Comparison of ENCODE assay signal across 15 cellular contexts in the genomic region with DNA sequence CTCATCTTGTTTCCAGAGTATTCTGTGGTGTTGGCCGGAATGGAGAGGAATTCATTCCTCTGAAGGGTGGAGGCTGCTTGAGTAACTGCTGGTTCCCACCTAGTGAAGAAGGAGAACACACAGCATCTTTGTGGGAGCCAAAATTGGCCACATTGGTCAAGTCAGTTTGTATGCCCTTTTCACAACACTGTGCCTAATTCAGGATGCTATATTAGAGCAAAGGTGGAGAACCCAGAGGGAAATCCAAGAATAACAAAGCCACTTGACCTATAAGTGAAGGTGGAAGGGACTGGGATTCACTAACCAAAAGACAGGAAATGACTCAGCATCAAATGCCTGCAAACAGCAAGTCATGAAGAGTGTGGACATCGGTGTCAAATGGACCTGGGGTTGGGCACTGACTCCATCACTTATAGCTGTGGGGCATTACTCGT. TPM values are rescaled to one million over a fixed set of nuclear protein-coding genes. Genes with fewer than 3 reads are reported as not detected.
DNase-seq lines count a peak whose midpoint lies in the region; ATAC-seq, FAIRE-seq and TF ChIP-seq lines count a peak whose summit lies in the region.
"Had no signal": no experiment of that assay in that cellular context is flagged by ENCODE, and none has a peak within 500 bp of the region (broad histone marks: within the 10 kb centered on the region; RNA-seq: fewer than 3 reads in every experiment).

No MANE protein-coding gene starts in this region.

- H3K9me3 ChIP-seq in HepG2 (ENCODE audit: low read length): no peaks in the 10 kb centered on the region
- no peaks in the 10 kb centered on the region for H3K9me3 ChIP-seq in right lobe of liver
- no peaks in the 10 kb centered on the region for H3K9me3 ChIP-seq in adipocyte (ENCODE audit: control insufficient read depth, low read length)
- no peaks in the 10 kb centered on the region for H3K9me3 ChIP-seq in hepatocyte (ENCODE audit: low read depth)
- H3K9me3 ChIP-seq: heart left ventricle had no signal

- CTCF ChIA-PET in HepG2 (lab: Yijun Ruan, JAX; ENCODE audit: low intra/inter-chr PET ratio, low total read pairs): no interaction called here
- CTCF ChIA-PET in activated CD4-positive, alpha-beta T cell treated with anti-CD3 and anti-CD28 coated beads, Interleukin-2, amount 10 ng/mL, durations not matched to agents 7 days and 5 days (lab: Charles Lee): no interaction called here

- H3K27ac Mint-ChIP-seq in activated CD4-positive, alpha-beta T cell treated with anti-CD3 and anti-CD28 coated beads, Interleukin-2, amount 10 ng/mL, durations not matched to agents 7 days and 5 days: no peak overlapping the region
- H3K27ac Mint-ChIP-seq: activated T-helper 2 cell treated with anti-CD3 and anti-CD28 coated beads, Interferon-gamma antibody, Interleukin-2, Interleukin-4, amounts not matched to agents 10 μg/mL and 5 μg/mL and 100 μg/mL, durations not matched to agents 14 hours and 24 hours and 36 hours; progenitor cell of endocrine pancreas had no signal

- no peak overlapping the region for H3K4me3 Mint-ChIP-seq in activated CD4-positive, alpha-beta T cell treated with anti-CD3 and anti-CD28 coated beads, Interleukin-2, amount 10 ng/mL, durations not matched to agents 7 days and 5 days

- TF ChIP-seq CTCF in HepG2 (CRISPR knock-in tag; IDR thresholded peaks at IDR 0.05) (no peak), right lobe of liver (IDR thresholded peaks at IDR 0.05) (no peak), hepatocyte (IDR thresholded peaks at IDR 0.05; ENCODE audit: poor library complexity) (no peak)

- H4K20me1 ChIP-seq in HepG2 (ENCODE audit: insufficient read depth, low read length): no peaks in the 10 kb centered on the region
- H4K20me1 ChIP-seq in hepatocyte (ENCODE audit: insufficient read depth, poor library complexity, severe bottlenecking): no peaks in the 10 kb centered on the region

- POLR2A ChIA-PET in HepG2 (lab: Yijun Ruan, JAX): no interaction called here
- POLR2A ChIA-PET in activated CD4-positive, alpha-beta T cell treated with anti-CD3 and anti-CD28 coated beads, Interleukin-2, amount 10 ng/mL, durations not matched to agents 7 days and 5 days (lab: Charles Lee): no interaction called here

- H3K9me2 ChIP-seq in hepatocyte (replicated peaks; ENCODE audit: insufficient read depth): no peaks in the 10 kb centered on the region

- no peak for FAIRE-seq in HepG2 (lab: Jason Lieb, UNC)
- FAIRE-seq: colon had no signal

- no peak overlapping the region for H2AFZ ChIP-seq in HepG2 (ENCODE audit: low read length)
- H2AFZ ChIP-seq in hepatocyte: no peak overlapping the region

- no peaks in the 10 kb centered on the region for H3K27me3 Mint-ChIP-seq in activated CD4-positive, alpha-beta T cell treated with anti-CD3 and anti-CD28 coated beads, Interleukin-2, amount 10 ng/mL, durations not matched to agents 7 days and 5 days

- WGBS in HepG2 (ENCODE audit: low lambda C conversion rate): 0% methylated on average over 3 of the region's 3 CpGs
- whole genome bisulfite sequencing in right lobe of liver (ENCODE audit: insufficient coverage, low coverage, low lambda C conversion rate, missing lambda C conversion rate): 56% methylated on average over 3 of the region's 3 CpGs
- 96% methylated on average over 3 of the region's 3 CpGs for WGBS in hepatocyte (ENCODE audit: low lambda C conversion rate, missing lambda C conversion rate)

- TF ChIP-seq EP300 in HepG2 (IDR thresholded peaks at IDR 0.05; ENCODE audit: low read depth in 2 of 2, low read length in 2 of 2) (no peak), HepG2 (CRISPR knock-in tag; IDR thresholded peaks at IDR 0.05; ENCODE audit: borderline replicate concordance) (no peak)

- H3K27me3 ChIP-seq in HepG2 (ENCODE audit: control insufficient read depth in 1 of 2, insufficient read depth in 2 of 2, low read length in 2 of 2): peaks cover 0 to 17% of the 10 kb centered on the region in 2 experiments; a peak in 2 of 5 replicates
- no peaks in the 10 kb centered on the region for H3K27me3 ChIP-seq in right lobe of liver
- H3K27me3 ChIP-seq in adipocyte (replicated peaks; ENCODE audit: control insufficient read depth, insufficient read depth, low read length): no peaks in the 10 kb centered on the region
- H3K27me3 ChIP-seq in hepatocyte: no peaks in the 10 kb centered on the region
- H3K27me3 ChIP-seq: heart left ventricle had no signal

- no peak for TF ChIP-seq RAD21 in HepG2 (CRISPR knock-in tag; IDR thresholded peaks at IDR 0.05)

- H3K79me2 ChIP-seq in HepG2 (ENCODE audit: insufficient read depth, low read length) (no peaks in the 10 kb centered on the region), hepatocyte (no peaks in the 10 kb centered on the region)

- H3K4me2 ChIP-seq in HepG2 (ENCODE audit: low read depth, low read length) (no peak overlapping the region), hepatocyte (no peak overlapping the region)

- H3K4me3 ChIP-seq in HepG2 (replicated peaks in 1 of 3; ENCODE audit: insufficient read depth in 1 of 3, low read depth in 2 of 3, low read length in 3 of 3) (no peak overlapping the region), right lobe of liver (no peak overlapping the region), adipocyte (ENCODE audit: low read length) (no peak overlapping the region), hepatocyte (no peak overlapping the region)
- H3K4me3 ChIP-seq: heart left ventricle had no signal

- peaks cover 25% of the 10 kb centered on the region for H3K9me3 Mint-ChIP-seq in activated CD4-positive, alpha-beta T cell treated with anti-CD3 and anti-CD28 coated beads, Interleukin-2, amount 10 ng/mL, durations not matched to agents 7 days and 5 days

- peaks cover 19% of the 10 kb centered on the region for H3K4me1 Mint-ChIP-seq in activated CD4-positive, alpha-beta T cell treated with anti-CD3 and anti-CD28 coated beads, Interleukin-2, amount 10 ng/mL, durations not matched to agents 7 days and 5 days

- no peak for ATAC-seq in HepG2
- ATAC-seq in right lobe of liver: no peak
- ATAC-seq: heart left ventricle had no signal

- peaks cover 2% of the 10 kb centered on the region for H3K36me3 Mint-ChIP-seq in activated CD4-positive, alpha-beta T cell treated with anti-CD3 and anti-CD28 coated beads, Interleukin-2, amount 10 ng/mL, durations not matched to agents 7 days and 5 days (ENCODE audit: low read depth)

- in situ Hi-C loops in HepG2 (cut with HindIII; ENCODE audit: extremely low pct_ligation_motif_present, low pct_unique_long_range_greater_than_20kb): no loop called here

- H3K27ac ChIP-seq in HepG2 (ENCODE audit: extremely low read length, insufficient read depth, low read length) (no peak overlapping the region), right lobe of liver (no peak overlapping the region), hepatocyte (no peak overlapping the region)
- H3K27ac ChIP-seq: heart left ventricle had no signal

- H3K9ac ChIP-seq in HepG2 (ENCODE audit: insufficient read depth, low read depth, low read length) (no peak overlapping the region), adipocyte (ENCODE audit: low read length) (no peak overlapping the region)

- no peak for TF ChIP-seq POLR2A in HepG2 (IDR thresholded peaks at IDR 0.05; ENCODE audit: insufficient read depth in 1 of 2, low read depth in 2 of 2, low read length in 2 of 2)
- TF ChIP-seq POLR2A in right lobe of liver (IDR thresholded peaks at IDR 0.05): no peak

- DNase-seq in HepG2 (ENCODE audit: low spot score) (no peak), right lobe of liver (no peak), adipocyte (ENCODE audit: low read depth) (peak; percentile 64), glomerular visceral epithelial cell (ENCODE audit: extremely low spot score) (peak; percentile 84), hepatocyte (ENCODE audit: low spot score) (no peak), ecto neural progenitor cell (ENCODE audit: low spot score) (no peak), globus pallidus (ENCODE audit: low spot score) (no peak)
- no peak for DNase-seq in activated CD4-positive, alpha-beta T cell treated with anti-CD3 and anti-CD28 coated beads, Interleukin-2, amount 10 ng/mL, durations not matched to agents 7 days and 5 days
- DNase-seq: heart left ventricle; NCI-H1092; NCI-H82; stimulated activated CD4-positive, alpha-beta T cell treated with anti-CD3 and anti-CD28 coated beads, Interleukin-4, amount 100 ng/mL, for 1 hour had no signal

- no peaks in the 10 kb centered on the region for H3K4me1 ChIP-seq in HepG2 (ENCODE audit: insufficient read depth, low read length)
- H3K4me1 ChIP-seq in right lobe of liver: no peaks in the 10 kb centered on the region
- H3K4me1 ChIP-seq in adipocyte (ENCODE audit: control insufficient read depth, insufficient read depth, low read length): peaks cover 11% of the 10 kb centered on the region
- H3K4me1 ChIP-seq in hepatocyte (ENCODE audit: insufficient read depth): no peaks in the 10 kb centered on the region

- H3K36me3 ChIP-seq in HepG2 (replicated peaks in 1 of 2; ENCODE audit: control insufficient read depth in 1 of 2, insufficient read depth in 2 of 2, low read length in 2 of 2) (no peaks in the 10 kb centered on the region), right lobe of liver (no peaks in the 10 kb centered on the region), adipocyte (ENCODE audit: control insufficient read depth, insufficient read depth, low read length, severe bottlenecking) (no peaks in the 10 kb centered on the region), hepatocyte (replicated peaks; ENCODE audit: insufficient read depth, low read depth) (no peaks in the 10 kb centered on the region)
- H3K36me3 ChIP-seq: heart left ventricle had no signal

- BruUV-seq in HepG2 (replicated peaks; lab: Mats Ljungman, UMichigan): no TSS peak

- intact Hi-C loops in HepG2 (cut with micrococcal nuclease; ENCODE audit: unreplicated experiment): no loop called here
- intact Hi-C loops in right lobe of liver (cut with DNase I): no loop called here

RNA-seq across cellular contexts. Expression of a gene that starts 27.3 kb away (rescaled TPM):
- total RNA-seq in HepG2 (2016; rRNA removed; fragmentation: Illumina TruSeq; extraction: Trizol) (not detected in 2 replicates), right lobe of liver (10 to 100 TPM; 20.8 to 52.8 (median 35.1) TPM), hepatocyte (10.0 and 12.3 TPM in 2 replicates)
- total RNA-seq in HepG2 (2016; cell fraction: cytosol; rRNA removed; fragmentation: Illumina TruSeq; extraction: Trizol; ENCODE audit: low read depth): not detected in 2 replicates
- total RNA-seq in HepG2 (2016; cell fraction: insoluble cytoplasmic fraction; rRNA removed; fragmentation: Illumina TruSeq; extraction: Trizol): not detected in 2 replicates
- not detected in 2 replicates for total RNA-seq in HepG2 (2016; cell fraction: membrane; rRNA removed; fragmentation: Illumina TruSeq; extraction: Trizol)
- not detected in 2 replicates for total RNA-seq in HepG2 (2016; cell fraction: nucleus; rRNA removed; fragmentation: Illumina TruSeq; extraction: Trizol)
- polyA plus RNA-seq in HepG2 (2011; rRNA removed) (0.12 and 0.27 TPM in 2 replicates), hepatocyte (5.6 and 6.7 TPM in 2 replicates)
- polyA plus RNA-seq in HepG2 (2011; cell fraction: cytosol; rRNA removed): 0.10 TPM in 1 of 2 replicates, not detected in the other
- polyA plus RNA-seq in HepG2 (2011; cell fraction: nucleus; rRNA removed): 0.88 and 1.00 TPM in 2 replicates
- polyA plus RNA-seq in HepG2 (2012): 0.17 and 0.28 TPM in 2 replicates
- not detected in 2 replicates for polyA plus RNA-seq in HepG2 (2016; cell fraction: cytosol; fragmentation: Illumina TruSeq; extraction: Trizol; ENCODE audit: low read depth)
- polyA plus RNA-seq in HepG2 (2016; cell fraction: insoluble cytoplasmic fraction; fragmentation: Illumina TruSeq; extraction: Trizol; ENCODE audit: low read depth): not detected in 2 replicates
- polyA plus RNA-seq in HepG2 (2016; cell fraction: membrane; fragmentation: Illumina TruSeq; extraction: Trizol; ENCODE audit: low read depth): not detected in 2 replicates
- polyA plus RNA-seq in HepG2 (2016; cell fraction: nucleus; fragmentation: Illumina TruSeq; extraction: Trizol; ENCODE audit: insufficient read depth, low read depth): not detected in 2 replicates
- 1.0 TPM in 1 of 2 replicates, not detected in the other for polyA minus RNA-seq in HepG2 (2011; rRNA and poly(A)+ RNA removed; ENCODE audit: low replicate concordance)
- polyA minus RNA-seq in HepG2 (2011; cell fraction: cytosol; rRNA and poly(A)+ RNA removed): not detected in 2 replicates
- polyA minus RNA-seq in HepG2 (2011; cell fraction: nucleus; rRNA and poly(A)+ RNA removed): not detected in 2 replicates
- total RNA-seq in activated CD4-positive, alpha-beta T cell treated with anti-CD3 and anti-CD28 coated beads, Interleukin-2, amount 10 ng/mL, durations not matched to agents 7 days and 5 days: not detected
- total RNA-seq: activated T-helper 2 cell treated with anti-CD3 and anti-CD28 coated beads, Interferon-gamma antibody, Interleukin-2, Interleukin-4, amounts not matched to agents 10 μg/mL and 5 μg/mL and 100 μg/mL, durations not matched to agents 14 hours and 24 hours and 36 hours had no signal

RNA-seq across cellular contexts. Expression of a gene that starts 45.8 kb away (rescaled TPM):
- total RNA-seq in HepG2 (2016; rRNA removed; fragmentation: Illumina TruSeq; extraction: Trizol) (not detected in 2 replicates), right lobe of liver (10 to 100 TPM in 3 of 6 experiments, 1 to 10 TPM in 3; 4.5 to 21.1 (median 8.8) TPM), hepatocyte (158 and 250 TPM in 2 replicates)
- not detected in 2 replicates for total RNA-seq in HepG2 (2016; cell fraction: cytosol; rRNA removed; fragmentation: Illumina TruSeq; extraction: Trizol; ENCODE audit: low read depth)
- total RNA-seq in HepG2 (2016; cell fraction: insoluble cytoplasmic fraction; rRNA removed; fragmentation: Illumina TruSeq; extraction: Trizol): not detected in 2 replicates
- total RNA-seq in HepG2 (2016; cell fraction: membrane; rRNA removed; fragmentation: Illumina TruSeq; extraction: Trizol): not detected in 2 replicates
- not detected in 2 replicates for total RNA-seq in HepG2 (2016; cell fraction: nucleus; rRNA removed; fragmentation: Illumina TruSeq; extraction: Trizol)
- polyA plus RNA-seq in HepG2 (2011; rRNA removed) (0.01 and 0.03 TPM in 2 replicates), hepatocyte (70.7 and 80.7 TPM in 2 replicates)
- under 0.01 and 0.01 TPM in 2 replicates for polyA plus RNA-seq in HepG2 (2011; cell fraction: cytosol; rRNA removed)
- 0.10 and 0.12 TPM in 2 replicates for polyA plus RNA-seq in HepG2 (2011; cell fraction: nucleus; rRNA removed)
- polyA plus RNA-seq in HepG2 (2012): 0.09 TPM in 1 of 2 replicates, not detected in the other
- polyA plus RNA-seq in HepG2 (2016; cell fraction: cytosol; fragmentation: Illumina TruSeq; extraction: Trizol; ENCODE audit: low read depth): not detected in 2 replicates
- polyA plus RNA-seq in HepG2 (2016; cell fraction: insoluble cytoplasmic fraction; fragmentation: Illumina TruSeq; extraction: Trizol; ENCODE audit: low read depth): not detected in 2 replicates
- polyA plus RNA-seq in HepG2 (2016; cell fraction: membrane; fragmentation: Illumina TruSeq; extraction: Trizol; ENCODE audit: low read depth): not detected in 2 replicates
- not detected in 2 replicates for polyA plus RNA-seq in HepG2 (2016; cell fraction: nucleus; fragmentation: Illumina TruSeq; extraction: Trizol; ENCODE audit: insufficient read depth, low read depth)
- 0.02 and 0.06 TPM in 2 replicates for polyA minus RNA-seq in HepG2 (2011; rRNA and poly(A)+ RNA removed; ENCODE audit: low replicate concordance)
- not detected in 2 replicates for polyA minus RNA-seq in HepG2 (2011; cell fraction: cytosol; rRNA and poly(A)+ RNA removed)
- under 0.01 TPM in 1 of 2 replicates, not detected in the other for polyA minus RNA-seq in HepG2 (2011; cell fraction: nucleus; rRNA and poly(A)+ RNA removed)
- total RNA-seq in activated CD4-positive, alpha-beta T cell treated with anti-CD3 and anti-CD28 coated beads, Interleukin-2, amount 10 ng/mL, durations not matched to agents 7 days and 5 days: under 1 TPM; 0.87 to 0.92 TPM

Comparison
In these comparisons a context has a peak if more than half of its experiments do, and no peak if none do; other contexts are left out.
1. RNA of a gene that starts 27.3 kb away (total RNA-seq): 20.8 to 52.8 TPM in right lobe of liver and 10.0 to 12.3 TPM in hepatocyte; not detected in HepG2 and not detected in activated CD4-positive, alpha-beta T cell treated with anti-CD3 and anti-CD28 coated beads, Interleukin-2, amount 10 ng/mL, durations not matched to agents 7 days and 5 days; every median in the first group is over 10 times any median in the second.
2. DNase-seq: peak in adipocyte (single experiment) and glomerular visceral epithelial cell (single experiment); none in HepG2 (single experiment), right lobe of liver (0 of 3), activated CD4-positive, alpha-beta T cell treated with anti-CD3 and anti-CD28 coated beads, Interleukin-2, amount 10 ng/mL, durations not matched to agents 7 days and 5 days (single experiment), hepatocyte (single experiment), ecto neural progenitor cell (single experiment) and globus pallidus (single experiment).